In genomic region chr20:2695206-2695983, GRCh38 we compare ENCODE assay signal across 19 cellular contexts. TPM values are rescaled to one million over a fixed set of nuclear protein-coding genes. Genes with fewer than 3 reads are reported as not detected.
DNase-seq lines count a peak whose midpoint lies in the region; ATAC-seq and TF ChIP-seq lines count a peak whose summit lies in the region.
"Had no signal": no experiment of that assay in that cellular context is flagged by ENCODE, and none has a peak within 500 bp of the region (broad histone marks: within the 10 kb centered on the region; RNA-seq: fewer than 3 reads in every experiment).

No MANE protein-coding gene starts in this region.

- TF ChIP-seq CTCF in sigmoid colon (IDR thresholded peaks at IDR 0.05): no peak
- TF ChIP-seq CTCF in osteocyte (IDR thresholded peaks at IDR 0.05): no peak

- no peaks in the 10 kb centered on the region for H3K36me3 Mint-ChIP-seq in T-cell
- no peaks in the 10 kb centered on the region for H3K36me3 Mint-ChIP-seq in osteocyte (ENCODE audit: unreplicated experiment)
- H3K36me3 Mint-ChIP-seq: stimulated activated memory B cell treated with anti-CD40 and anti-IgM and Interleukin-4, amounts not matched to agents 10 μg/mL and 1 μg/mL and 100 μg/mL, for 72 hours had no signal

- H3K9me3 Mint-ChIP-seq in T-cell: no peaks in the 10 kb centered on the region
- H3K9me3 Mint-ChIP-seq in osteocyte (ENCODE audit: unreplicated experiment): no peaks in the 10 kb centered on the region
- H3K9me3 Mint-ChIP-seq: activated naive CD4-positive, alpha-beta T cell treated with anti-CD3 and anti-CD28 coated beads for 36 hours; stimulated activated memory B cell treated with anti-CD40 and anti-IgM and Interleukin-4, amounts not matched to agents 10 μg/mL and 1 μg/mL and 100 μg/mL, for 72 hours had no signal

- H3K9me3 ChIP-seq in sigmoid colon (no peaks in the 10 kb centered on the region), right cardiac atrium (ENCODE audit: control insufficient read depth, low read length) (no peaks in the 10 kb centered on the region)
- H3K9me3 ChIP-seq: A549, heart right ventricle, MG63, upper lobe of left lung had no signal

- CTCF ChIA-PET in T-cell (lab: Charles Lee): no interaction called here

- no peak for TF ChIP-seq EP300 in sigmoid colon (IDR thresholded peaks at IDR 0.05)

- WGBS in sigmoid colon, 2 donors: 78 to 85% methylated on average over 13 of the region's 13 CpGs
- WGBS in right cardiac atrium: 80% methylated on average over 13 of the region's 13 CpGs

- POLR2A ChIA-PET in T-cell (lab: Charles Lee): interaction anchor here in 1 of 2 donors (1.0 kb wide), 1 partner anchor 46 kb away, joined by 4 read pairs; no protein-coding TSS in a partner anchor

- intact Hi-C loops in sigmoid colon (cut with DNase I) (loop anchor here (10.0 kb wide), 2 partner anchors 149 to 309 kb away; partner anchors contain the start of genes PCED1A and VPS16), right cardiac atrium (cut with DNase I) (no loop called here)

- DNase-seq in activated CD8-positive, alpha-beta memory T cell treated with anti-CD3 and anti-CD28 coated beads for 24 hours: peak; percentile 43
- no peak for DNase-seq in activated CD8-positive, alpha-beta memory T cell treated with anti-CD3 and anti-CD28 coated beads, Interleukin-2, amount 50 U/mL, for 4 hours
- DNase-seq in T-cell: no peak
- DNase-seq in islet precursor cell: peak; percentile 40
- peak; percentile 56 for DNase-seq in sigmoid colon
- no peak for DNase-seq in right cardiac atrium
- DNase-seq in osteocyte (ENCODE audit: extremely low spot score, unreplicated experiment): no peak
- DNase-seq: activated naive CD4-positive, alpha-beta T cell treated with anti-CD3 and anti-CD28 coated beads for 36 hours; cerebellar nuclear complex; heart right ventricle; MG63; NCI-H187 treated with DMSO at 0.1 percent for 48 hours; NCI-H345; upper lobe of left lung had no signal

- no peak for TF ChIP-seq POLR2A in sigmoid colon (IDR thresholded peaks at IDR 0.05)

- no peaks in the 10 kb centered on the region for H3K36me3 ChIP-seq in sigmoid colon
- H3K36me3 ChIP-seq: heart right ventricle, MG63, upper lobe of left lung had no signal

- H3K27ac Mint-ChIP-seq in T-cell: no peak overlapping the region
- H3K27ac Mint-ChIP-seq in osteocyte (ENCODE audit: unreplicated experiment): no peak overlapping the region
- H3K27ac Mint-ChIP-seq: activated naive CD4-positive, alpha-beta T cell treated with anti-CD3 and anti-CD28 coated beads for 36 hours; stimulated activated memory B cell treated with anti-CD40 and anti-IgM and Interleukin-4, amounts not matched to agents 10 μg/mL and 1 μg/mL and 100 μg/mL, for 72 hours had no signal

- H3K27me3 Mint-ChIP-seq in T-cell (peaks cover 22 to 42% of the 10 kb centered on the region in 2 donors), osteocyte (ENCODE audit: unreplicated experiment) (peaks cover 54% of the 10 kb centered on the region)

- H3K27ac ChIP-seq in sigmoid colon (no peak overlapping the region), right cardiac atrium (ENCODE audit: low read length) (no peak overlapping the region)
- H3K27ac ChIP-seq: A549, heart right ventricle, RWPE1, upper lobe of left lung, VCaP had no signal

- peaks cover 12 to 24% (median 17%) of the 10 kb centered on the region in 3 donors for H3K4me1 Mint-ChIP-seq in T-cell
- peaks cover 9% of the 10 kb centered on the region for H3K4me1 Mint-ChIP-seq in osteocyte (ENCODE audit: unreplicated experiment)

- ATAC-seq in T-cell (replicated peaks in 1 of 4) (no peak), GM18909 (IDR thresholded peaks at IDR 0.05; ENCODE audit: poor library complexity, unreplicated experiment) (no peak), right cardiac atrium (no peak)
- ATAC-seq: A549; heart right ventricle; stimulated activated memory B cell treated with anti-CD40 and anti-IgM and Interleukin-4, amounts not matched to agents 10 μg/mL and 1 μg/mL and 100 μg/mL, for 72 hours had no signal

- H3K4me3 ChIP-seq in sigmoid colon (no peak overlapping the region), right cardiac atrium (ENCODE audit: low read length) (no peak overlapping the region)
- H3K4me3 ChIP-seq: A549, heart right ventricle, MG63, upper lobe of left lung had no signal

- H3K4me1 ChIP-seq in sigmoid colon (peaks cover 0 to 23% (median 20%) of the 10 kb centered on the region in 4 donors), right cardiac atrium (ENCODE audit: control insufficient read depth, insufficient read depth, low read length) (no peaks in the 10 kb centered on the region)

- H3K27me3 ChIP-seq in sigmoid colon: no peaks in the 10 kb centered on the region
- no peaks in the 10 kb centered on the region for H3K27me3 ChIP-seq in right cardiac atrium (ENCODE audit: control insufficient read depth, insufficient read depth)

- H3K4me3 Mint-ChIP-seq in T-cell: peak overlapping the region; percentile 19 to 59 (median 54)
- no peak overlapping the region for H3K4me3 Mint-ChIP-seq in osteocyte (ENCODE audit: unreplicated experiment)
- H3K4me3 Mint-ChIP-seq: activated naive CD4-positive, alpha-beta T cell treated with anti-CD3 and anti-CD28 coated beads for 36 hours; stimulated activated memory B cell treated with anti-CD40 and anti-IgM and Interleukin-4, amounts not matched to agents 10 μg/mL and 1 μg/mL and 100 μg/mL, for 72 hours had no signal

RNA-seq across cellular contexts. Expression of gene EBF4, which starts 2.8 kb away (rescaled TPM):
- 10 to 100 TPM in 1 of 5 donors, 1 to 10 TPM in 4; 4.2 to 10.5 (median 6.8) TPM for total RNA-seq in T-cell
- 10 to 100 TPM; 14.8 to 37.5 (median 30.8) TPM for total RNA-seq in sigmoid colon
- polyA plus RNA-seq in sigmoid colon: 1 to 10 TPM; 1.2 to 4.6 (median 1.2) TPM
- 10 to 100 TPM in 2 of 4 donors, 1 to 10 TPM in 2; 9.6 to 13.5 (median 10.2) TPM for total RNA-seq in right cardiac atrium
- polyA plus RNA-seq in right cardiac atrium: 4.8 TPM
- total RNA-seq in osteocyte: 9.8 and 12.8 TPM in 2 replicates

RNA-seq across cellular contexts. Expression of gene IDH3B, which starts 31.4 kb away (rescaled TPM):
- total RNA-seq in T-cell (100 to 1,000 TPM; 101 to 147 (median 117) TPM), sigmoid colon (100 to 1,000 TPM; 105 to 131 (median 122) TPM), right cardiac atrium (100 to 1,000 TPM; 146 to 166 (median 150) TPM), osteocyte (78.1 and 86.6 TPM in 2 replicates)
- polyA plus RNA-seq in sigmoid colon (100 to 1,000 TPM; 103 to 121 (median 112) TPM), right cardiac atrium (158 TPM)

RNA-seq across cellular contexts. Expression of gene NOP56, which starts 43.0 kb away (rescaled TPM):
- total RNA-seq in T-cell (100 to 1,000 TPM; 243 to 279 (median 270) TPM), sigmoid colon (10 to 100 TPM; 53.2 to 69.8 (median 65.2) TPM), right cardiac atrium (10 to 100 TPM; 57.9 to 69.2 (median 63.8) TPM), osteocyte (141 and 142 TPM in 2 replicates)
- polyA plus RNA-seq in sigmoid colon (100 to 1,000 TPM in 1 of 3 donors, 10 to 100 TPM in 2; 33.6 to 152 (median 47.6) TPM), right cardiac atrium (40.9 TPM)

Comparison
In these comparisons a context has a peak if more than half of its experiments do, and no peak if none do; other contexts are left out.
1. DNase-seq: peak in activated CD8-positive, alpha-beta memory T cell treated with anti-CD3 and anti-CD28 coated beads for 24 hours (single experiment), islet precursor cell (single experiment) and sigmoid colon (single experiment); none in activated CD8-positive, alpha-beta memory T cell treated with anti-CD3 and anti-CD28 coated beads, Interleukin-2, amount 50 U/mL, for 4 hours (single experiment), T-cell (0 of 34), right cardiac atrium (0 of 3) and osteocyte (single experiment).